ENCODE assay signal across 16 cellular contexts in the genomic region with DNA sequence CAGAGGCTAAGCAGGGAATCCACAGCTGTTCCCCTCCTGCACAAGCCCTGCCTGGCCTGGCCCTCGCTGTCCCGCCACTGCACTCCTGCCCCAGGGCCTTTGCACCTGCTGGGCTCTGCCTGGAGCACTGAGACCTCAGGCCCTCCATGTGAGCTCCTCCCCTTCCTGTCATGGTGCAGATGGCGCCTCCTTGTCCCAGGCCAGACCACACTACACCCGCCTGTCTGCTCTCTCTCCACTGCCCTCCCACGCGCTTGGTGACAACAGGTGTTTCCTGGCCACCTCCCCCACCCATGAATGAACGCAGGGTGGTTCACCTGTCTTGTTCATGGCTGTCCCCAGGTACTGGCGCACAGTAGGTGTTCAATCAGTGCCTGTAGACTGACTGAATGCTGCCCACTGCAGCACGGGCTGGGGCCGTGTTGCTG.
DNase-seq lines count a peak whose midpoint lies in the region; ATAC-seq lines count a peak whose summit lies in the region.
"Had no signal": no experiment of that assay in that cellular context is flagged by ENCODE, and none has a peak within 500 bp of the region (broad histone marks: within the 10 kb centered on the region; RNA-seq: fewer than 3 reads in every experiment).

No MANE protein-coding gene starts in this region.

- H3K27ac Mint-ChIP-seq in stimulated activated naive CD8-positive, alpha-beta T cell treated with anti-CD3 and anti-CD28 coated beads, Interleukin-15, amount 100 ng/mL, for 72 hours = peak overlapping the region; percentile 44 to 52
- H3K27ac Mint-ChIP-seq: HFFc6 had no signal

- H3K27me3 ChIP-seq in right cardiac atrium (ENCODE audit: control insufficient read depth, insufficient read depth) = no peaks in the 10 kb centered on the region
- H3K27me3 ChIP-seq in SJCRH30 = no peaks in the 10 kb centered on the region
- H3K27me3 ChIP-seq: stomach had no signal

- H3K4me1 Mint-ChIP-seq in stimulated activated naive CD8-positive, alpha-beta T cell treated with anti-CD3 and anti-CD28 coated beads, Interleukin-15, amount 100 ng/mL, for 72 hours = peaks cover 73% of the 10 kb centered on the region

- ATAC-seq in right cardiac atrium (no peak), GM21723 (IDR thresholded peaks at IDR 0.05; ENCODE audit: unreplicated experiment) (peak; percentile 26), GM21528 (IDR thresholded peaks at IDR 0.05; ENCODE audit: low FRiP score, unreplicated experiment) (no peak)
- ATAC-seq in stimulated activated naive CD8-positive, alpha-beta T cell treated with anti-CD3 and anti-CD28 coated beads, Interleukin-15, amount 100 ng/mL, for 72 hours = peak; percentile 39

- intact Hi-C loops in right cardiac atrium (cut with DNase I) = no loop called here
- intact Hi-C loops in cardiac septum (cut with DNase I) = no loop called here

- peaks cover 19% of the 10 kb centered on the region for H3K36me3 ChIP-seq in SJCRH30

- H3K4me1 ChIP-seq in right cardiac atrium (ENCODE audit: control insufficient read depth, insufficient read depth, low read length) (peaks cover 19% of the 10 kb centered on the region), SJCRH30 (peaks cover 31% of the 10 kb centered on the region)
- H3K4me1 ChIP-seq: parathyroid adenoma had no signal

- no peaks in the 10 kb centered on the region for H3K9me3 Mint-ChIP-seq in stimulated activated naive CD8-positive, alpha-beta T cell treated with anti-CD3 and anti-CD28 coated beads, Interleukin-15, amount 100 ng/mL, for 72 hours
- H3K9me3 Mint-ChIP-seq: CD8-positive, alpha-beta memory T cell; HFFc6 had no signal

- H3K4me3 ChIP-seq in right cardiac atrium (ENCODE audit: low read length) = no peak overlapping the region
- H3K4me3 ChIP-seq in SJCRH30 = no peak overlapping the region
- H3K4me3 ChIP-seq: stomach had no signal

- no peak overlapping the region for H3K4me3 Mint-ChIP-seq in stimulated activated naive CD8-positive, alpha-beta T cell treated with anti-CD3 and anti-CD28 coated beads, Interleukin-15, amount 100 ng/mL, for 72 hours
- H3K4me3 Mint-ChIP-seq: CD8-positive, alpha-beta memory T cell; HFFc6 had no signal

- H3K27ac ChIP-seq in right cardiac atrium (ENCODE audit: low read length) (no peak overlapping the region), SJCRH30 (no peak overlapping the region)
- H3K27ac ChIP-seq: epithelial cell of prostate, parathyroid adenoma, stomach had no signal

- WGBS in right cardiac atrium = 84% methylated on average over 10 of the region's 10 CpGs

- peak; percentile 10 to 53 (median 29) for DNase-seq in right cardiac atrium
- no peak for DNase-seq in cardiac septum (ENCODE audit: low spot score)
- DNase-seq in SJCRH30 = peak; percentile 52 to 57
- DNase-seq in stimulated activated naive CD8-positive, alpha-beta T cell treated with anti-CD3 and anti-CD28 coated beads, Interleukin-15, amount 100 ng/mL, for 72 hours = peak in 1 of 2 donors; percentile 26
- no peak for DNase-seq in HT-29 (ENCODE audit: low spot score)
- DNase-seq in NCI-H2029 treated with DMSO at 0.1 percent for 48 hours (lab: John Stamatoyannopoulos, UW) = no peak
- DNase-seq: CD8-positive, alpha-beta memory T cell; central memory CD4-positive, alpha-beta T cell; HFFc6; hypothalamus; mesenchymal stem cell; stomach had no signal

- no peaks in the 10 kb centered on the region for H3K27me3 Mint-ChIP-seq in stimulated activated naive CD8-positive, alpha-beta T cell treated with anti-CD3 and anti-CD28 coated beads, Interleukin-15, amount 100 ng/mL, for 72 hours
- H3K27me3 Mint-ChIP-seq: CD8-positive, alpha-beta memory T cell had no signal

- H3K9me3 ChIP-seq in right cardiac atrium (ENCODE audit: control insufficient read depth, low read length) = no peaks in the 10 kb centered on the region
- H3K9me3 ChIP-seq in SJCRH30 (replicated peaks) = no peaks in the 10 kb centered on the region
- H3K9me3 ChIP-seq: stomach had no signal

Comparison
In these comparisons a context has a peak if more than half of its experiments do, and no peak if none do; other contexts are left out.
1. DNase-seq: peak in right cardiac atrium (3 of 3) and SJCRH30 (2 of 2); none in cardiac septum (single experiment), HT-29 (single experiment) and NCI-H2029 treated with DMSO at 0.1 percent for 48 hours (single experiment).
2. ATAC-seq: peak in GM21723 (single experiment) and stimulated activated naive CD8-positive, alpha-beta T cell treated with anti-CD3 and anti-CD28 coated beads, Interleukin-15, amount 100 ng/mL, for 72 hours (single experiment); none in right cardiac atrium (0 of 2) and GM21528 (single experiment).